ENCODE assay signal across 8 cellular contexts in the genomic region with DNA sequence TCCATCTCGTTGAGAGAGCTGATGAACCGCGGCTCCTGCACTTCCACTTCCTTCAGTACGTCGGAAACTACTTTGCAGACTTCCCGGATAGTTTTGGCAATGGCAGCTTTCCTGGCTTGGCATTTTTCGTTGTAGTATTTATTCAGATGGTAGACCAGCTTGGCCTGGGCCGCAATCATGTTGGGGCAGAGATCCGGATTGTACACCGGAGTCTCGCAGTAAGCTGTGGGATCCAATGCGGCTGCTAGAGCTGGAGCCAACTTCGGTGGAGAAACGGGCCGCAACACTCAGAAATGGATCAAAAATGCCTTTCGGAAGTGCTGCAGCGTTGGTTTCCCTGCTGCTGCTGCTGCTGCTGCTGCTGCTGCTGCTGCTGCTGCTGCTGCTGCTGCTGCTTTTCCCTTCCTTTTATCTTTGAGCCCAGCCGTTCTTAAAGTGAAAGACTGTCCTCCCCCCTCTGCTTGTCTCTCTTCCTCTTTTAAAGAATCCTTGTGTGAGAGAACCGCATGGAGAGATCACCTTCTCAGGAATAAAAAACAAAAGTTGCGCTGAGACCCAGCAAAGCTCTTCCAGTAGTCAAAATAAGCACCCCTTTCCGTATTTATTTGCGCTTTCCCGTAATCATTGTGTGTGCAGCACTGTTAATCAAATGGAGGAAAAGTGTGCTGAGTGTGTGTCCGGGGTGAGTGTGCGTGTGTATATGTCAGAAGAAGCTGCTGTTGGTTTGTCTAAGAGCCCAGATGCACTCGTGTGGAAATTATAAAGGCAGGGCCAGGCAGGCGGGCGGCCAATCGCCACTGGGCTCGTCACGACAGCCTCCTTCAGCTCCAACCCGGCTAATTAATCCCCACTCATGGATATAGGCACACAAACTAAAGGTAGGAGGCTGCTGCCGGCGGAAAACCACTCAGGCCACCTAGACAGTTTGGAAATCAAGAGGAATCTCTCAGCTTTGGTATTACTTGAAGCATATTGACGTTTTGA. TPM values are rescaled to one million over a fixed set of nuclear protein-coding genes. Genes with fewer than 3 reads are reported as not detected.
A peak's percentile ranks its signal among the peaks of the same experiment; 100 is the strongest.
DNase-seq lines count a peak whose midpoint lies in the region; ATAC-seq, FAIRE-seq and TF ChIP-seq lines count a peak whose summit lies in the region.

Gene MAB21L1, minus strand, starts transcription at position 730 of the 984 bp plus-strand sequence. Its CDS starts 551 bp downstream, at position 179.

- no peak within 1 kb of the TSS for H2AFZ ChIP-seq in H9 (ENCODE audit: low read length)

- FAIRE-seq in HTR-8/SVneo (lab: Jason Lieb, UNC) = no peak

- no peaks in the 10 kb centered on the region for H3K79me1 ChIP-seq in H9 (ENCODE audit: insufficient read depth, low read depth, low read length, poor library complexity, severe bottlenecking)

- POLR2A ChIA-PET in AG04449 (lab: Yijun Ruan, JAX) = interaction anchor here (0.6 kb wide), 1 partner anchor 65 kb away, joined by 3 read pairs; no protein-coding TSS in a partner anchor

- peaks cover 0 to 3% (median 0%) of the 10 kb centered on the region in 3 experiments; a peak in 2 of 7 replicates for H3K36me3 Mint-ChIP-seq in H9 (ENCODE audit: insufficient read depth in 1 of 3, low read depth in 3 of 3)

- H2BK15ac ChIP-seq in H9 (ENCODE audit: low read depth, low read length) = no peak within 1 kb of the TSS

- H3K9me3 ChIP-seq in H9 (ENCODE audit: control insufficient read depth, low read depth, low read length) (no peaks in the 10 kb centered on the region), muscle layer of colon (ENCODE audit: low read length) (no peaks in the 10 kb centered on the region)

- no peak within 1 kb of the TSS for H3T11ph ChIP-seq in H9 (ENCODE audit: low read length)

- peak within 1 kb of the TSS; percentile 60 for H3K4me3 ChIP-seq in AG04449 (ENCODE audit: low read depth, low read length)
- H3K4me3 ChIP-seq in muscle layer of colon (ENCODE audit: low read depth in 1 of 2, low read length in 2 of 2) = peak within 1 kb of the TSS; percentile 25 to 51

- DNase-seq in AG04449 (ENCODE audit: low read depth, low spot score) = no peak
- DNase-seq in H9 = no peak
- DNase-seq in SKM-1 (lab: John Stamatoyannopoulos, UW; ENCODE audit: unreplicated experiment) = peak; percentile 55
- no peak for DNase-seq in HTR-8/SVneo (ENCODE audit: insufficient read length, low spot score)
- no peak for DNase-seq in NCI-H1048 (lab: John Stamatoyannopoulos, UW)
- no peak for DNase-seq in HT-29 (ENCODE audit: low spot score)

- H2BK120ac ChIP-seq in H9 (ENCODE audit: low read depth, low read length, poor library complexity, severe bottlenecking) = no peak within 1 kb of the TSS

- no peak within 1 kb of the TSS for H4K8ac ChIP-seq in H9 (replicated peaks; ENCODE audit: insufficient read length, low read depth, low read length)

- H2BK5ac ChIP-seq in H9 (ENCODE audit: insufficient read length, low read length) = no peak within 1 kb of the TSS

- H3K27ac ChIP-seq in H9 (ENCODE audit: insufficient read length, low read depth, low read length) = no peak within 1 kb of the TSS
- H3K27ac ChIP-seq in muscle layer of colon (ENCODE audit: low read depth, low read length) = no peak within 1 kb of the TSS

- H3K27ac Mint-ChIP-seq in H9 = no peak within 1 kb of the TSS

- H3K9ac ChIP-seq in H9 (ENCODE audit: extremely low read depth, insufficient read length, low read length) (no peak within 1 kb of the TSS), muscle layer of colon (ENCODE audit: low read length) (no peak within 1 kb of the TSS)

- no peak within 1 kb of the TSS for H2AK5ac ChIP-seq in H9 (ENCODE audit: insufficient read length, low read length)

- no peak within 1 kb of the TSS for H3K4ac ChIP-seq in H9 (ENCODE audit: low read depth, low read length)

- H3K27me3 Mint-ChIP-seq in H9 (ENCODE audit: low read depth) = peaks cover 98% of the 10 kb centered on the region

- no peaks in the 10 kb centered on the region for H3K79me2 ChIP-seq in H9 (ENCODE audit: insufficient read depth, low read length)

- H2BK20ac ChIP-seq in H9 (ENCODE audit: low read depth, low read length, poor library complexity, severe bottlenecking) = no peak within 1 kb of the TSS

- no peak within 1 kb of the TSS for H3K18ac ChIP-seq in H9 (ENCODE audit: insufficient read length, low read depth, low read length)

- no CpG with 5 or more reads among the region's 35 CpGs for WGBS in H9 (ENCODE audit: extremely low coverage, insufficient read length, low lambda C conversion rate)

- H3K56ac ChIP-seq in H9 (ENCODE audit: insufficient read length, low read depth, low read length) = no peak within 1 kb of the TSS

- no peaks in the 10 kb centered on the region; a peak in 1 of 5 replicates for H3K9me3 Mint-ChIP-seq in H9

- H3K23me2 ChIP-seq in H9 (ENCODE audit: insufficient read length, low read depth, low read length, poor library complexity, severe bottlenecking) = peaks cover 33% of the 10 kb centered on the region

- H3K36me3 ChIP-seq in muscle layer of colon (ENCODE audit: insufficient read depth, low read length) = no peaks in the 10 kb centered on the region

- H4K5ac ChIP-seq in H9 (ENCODE audit: insufficient read length, low read depth, low read length) = no peak within 1 kb of the TSS

- peaks cover 51 to 61% of the 10 kb centered on the region in 2 experiments for H3K4me1 Mint-ChIP-seq in H9

- H4K91ac ChIP-seq in H9 (ENCODE audit: insufficient read length, low read depth, low read length) = no peak within 1 kb of the TSS

- peak within 1 kb of the TSS; percentile 64 to 84 for H3K4me3 Mint-ChIP-seq in H9

- H2BK12ac ChIP-seq in H9 (ENCODE audit: insufficient read length, low read depth, low read length) = no peak within 1 kb of the TSS

- H3K4me2 ChIP-seq in H9 (ENCODE audit: insufficient read depth, insufficient read length, low read length) = peak within 1 kb of the TSS; percentile 87

- H3K23ac ChIP-seq in H9 (ENCODE audit: insufficient read length, low read depth, low read length) = no peak within 1 kb of the TSS

- H3K27me3 ChIP-seq in H9 (ENCODE audit: insufficient read depth, low read length) (peaks cover 59% of the 10 kb centered on the region), muscle layer of colon (ENCODE audit: control insufficient read depth in 1 of 2, insufficient read depth in 2 of 2, low read length in 2 of 2) (no peaks in the 10 kb centered on the region)

- no peaks in the 10 kb centered on the region for H4K20me1 ChIP-seq in H9 (ENCODE audit: control insufficient read depth, insufficient read depth, insufficient read length)

- no peak within 1 kb of the TSS for H3K14ac ChIP-seq in H9 (ENCODE audit: insufficient read depth, low read length)

- CTCF ChIA-PET in AG04449 (lab: Yijun Ruan, JAX) = no interaction called here

- H3K4me1 ChIP-seq in H9 (ENCODE audit: insufficient read depth, low read length) (peaks cover 2% of the 10 kb centered on the region; the same call in 1 of the 2 replicates), muscle layer of colon (ENCODE audit: insufficient read depth, low read length) (no peaks in the 10 kb centered on the region)

- TF ChIP-seq CTCF in AG04449 (IDR thresholded peaks at IDR 0.05; ENCODE audit: insufficient read depth, low read length, missing control alignments) (no peak), H9 (conservative IDR thresholded peaks at IDR 0.05) (no peak)

- peak; percentile 66 for ATAC-seq in esophagus mucosa

RNA-seq across cellular contexts. Expression of gene MAB21L1, which starts in this region (rescaled TPM):
- total RNA-seq in H9 (2021) (not detected in 2 replicates), esophagus mucosa (0.28 TPM)
- not detected in 2 replicates for total RNA-seq in HT-29 (2014; rRNA removed; shearing (Covaris generic))

Comparison
In these comparisons a context has a peak if more than half of its experiments do, and no peak if none do; other contexts are left out.
1. Peak in ATAC-seq in esophagus mucosa; RNA of the gene not detected or under 1 TPM.